11 cellular contexts compared by ENCODE assay signal in the genomic region with DNA sequence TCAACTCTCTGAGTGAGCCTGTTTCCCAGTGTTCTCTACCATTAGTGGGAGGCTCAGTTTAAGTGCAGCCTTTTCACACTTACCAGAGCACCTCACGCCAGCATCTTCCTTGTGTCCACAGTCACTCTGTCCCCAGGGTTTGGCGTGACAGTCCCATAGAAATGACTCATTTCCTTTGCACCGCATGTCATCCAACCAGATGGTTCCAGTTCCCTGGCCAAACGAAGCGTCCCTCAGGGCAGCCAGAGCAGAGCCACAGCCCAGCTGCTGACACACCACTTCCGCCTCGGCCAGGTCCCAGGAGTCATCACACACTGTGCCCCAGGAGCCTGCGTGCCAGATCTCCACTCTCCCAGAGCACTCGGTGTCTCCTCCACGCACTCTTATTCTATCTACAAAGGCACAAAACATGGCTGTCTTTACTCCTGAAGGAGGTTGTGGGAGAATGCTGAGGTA.
DNase-seq lines count a peak whose midpoint lies in the region; ATAC-seq, FAIRE-seq and TF ChIP-seq lines count a peak whose summit lies in the region.
"Had no signal": no experiment of that assay in that cellular context is flagged by ENCODE, and none has a peak within 500 bp of the region (broad histone marks: within the 10 kb centered on the region; RNA-seq: fewer than 3 reads in every experiment).

No MANE protein-coding gene starts in this region.

- peaks cover 5 to 38% of the 10 kb centered on the region in 2 donors for H3K27me3 Mint-ChIP-seq in natural killer cell (ENCODE audit: low read depth in 2 of 2)

- no peaks in the 10 kb centered on the region for H3K9me3 Mint-ChIP-seq in natural killer cell

- intact Hi-C loops in A673 (cut with micrococcal nuclease; ENCODE audit: unreplicated experiment) = no loop called here
- intact Hi-C loops in endothelial cell of umbilical vein (cut with micrococcal nuclease) = no loop called here
- intact Hi-C loops in natural killer cell (cut with micrococcal nuclease) = no loop called here

- no peaks in the 10 kb centered on the region for H3K4me1 ChIP-seq in A673 (ENCODE audit: insufficient read depth, low read length, poor library complexity, severe bottlenecking)
- peaks cover 3% of the 10 kb centered on the region for H3K4me1 ChIP-seq in endothelial cell of umbilical vein (ENCODE audit: control insufficient read depth, extremely low read depth, insufficient read depth, low read length)

- no peak overlapping the region for H3K4me2 ChIP-seq in endothelial cell of umbilical vein (ENCODE audit: insufficient read depth, low read length)

- POLR2A ChIA-PET in A673 (lab: Charles Lee; ENCODE audit: low non-redundant PET) (no interaction called here), endothelial cell of umbilical vein (lab: Charles Lee) (no interaction called here)

- no peaks in the 10 kb centered on the region for H3K9me1 ChIP-seq in endothelial cell of umbilical vein (replicated peaks; ENCODE audit: control insufficient read depth, extremely low read depth, insufficient read depth, low read length)

- H3K27ac Mint-ChIP-seq in natural killer cell = no peak overlapping the region

- TF ChIP-seq POLR2A in endothelial cell of umbilical vein (IDR thresholded peaks at IDR 0.05; ENCODE audit: low read depth, low read length) = no peak

- peak overlapping the region; percentile 17 for H2AFZ ChIP-seq in endothelial cell of umbilical vein (ENCODE audit: low read depth, low read length)

- no peak overlapping the region for H3K9ac ChIP-seq in endothelial cell of umbilical vein (replicated peaks; ENCODE audit: extremely low read depth, insufficient read depth, low read length)

- H3K4me3 ChIP-seq in A673 (ENCODE audit: low read depth, low read length, poor library complexity, severe bottlenecking) (no peak overlapping the region), endothelial cell of umbilical vein (replicated peaks in 1 of 3; ENCODE audit: insufficient read depth in 1 of 3, low read depth in 1 of 3, low read length in 3 of 3) (no peak overlapping the region)

- TF ChIP-seq CTCF in A673 (conservative IDR thresholded peaks at IDR 0.05; ENCODE audit: low read depth, low read length) (no peak), endothelial cell of umbilical vein (IDR thresholded peaks at IDR 0.05; ENCODE audit: extremely low read depth in 1 of 2, insufficient read depth in 1 of 2, low read depth in 1 of 2, low read length in 2 of 2) (no peak), natural killer cell (IDR thresholded peaks at IDR 0.05) (no peak)

- H3K4me3 Mint-ChIP-seq in natural killer cell = no peak overlapping the region

- H3K36me3 ChIP-seq in A673 (ENCODE audit: insufficient read depth, low read length, poor library complexity, severe bottlenecking) (no peaks in the 10 kb centered on the region), endothelial cell of umbilical vein (ENCODE audit: control insufficient read depth in 2 of 2, extremely low read depth in 1 of 2, insufficient read depth in 2 of 2, low read length in 2 of 2) (no peaks in the 10 kb centered on the region)
- H3K36me3 ChIP-seq: neutrophil had no signal

- no peaks in the 10 kb centered on the region for H3K4me1 Mint-ChIP-seq in natural killer cell

- H3K27me3 ChIP-seq in A673 (replicated peaks; ENCODE audit: insufficient read depth, low read depth, low read length, poor library complexity) (no peaks in the 10 kb centered on the region), endothelial cell of umbilical vein (ENCODE audit: control insufficient read depth in 2 of 2, insufficient read depth in 2 of 2, low read length in 2 of 2) (no peaks in the 10 kb centered on the region)

- BruUV-seq in A673 (replicated peaks; lab: Mats Ljungman, UMichigan) (no TSS peak), endothelial cell of umbilical vein (replicated peaks; lab: Mats Ljungman, UMichigan) (no TSS peak)

- no peaks in the 10 kb centered on the region for H3K9me3 ChIP-seq in A673 (ENCODE audit: low read depth, low read length, poor library complexity, severe bottlenecking)
- H3K9me3 ChIP-seq in endothelial cell of umbilical vein (replicated peaks; ENCODE audit: control insufficient read depth, insufficient read depth, low read length) = no peaks in the 10 kb centered on the region
- H3K9me3 ChIP-seq: neutrophil had no signal

- H3K36me3 Mint-ChIP-seq in natural killer cell = no peaks in the 10 kb centered on the region

- no peak overlapping the region for H3K27ac ChIP-seq in A673 (ENCODE audit: low read depth, low read length, poor library complexity, severe bottlenecking)
- no peak overlapping the region for H3K27ac ChIP-seq in endothelial cell of umbilical vein (ENCODE audit: insufficient read depth, low read depth, low read length)
- H3K27ac ChIP-seq: neutrophil had no signal

- ATAC-seq in GM19395 (IDR thresholded peaks at IDR 0.05; ENCODE audit: unreplicated experiment) (peak; percentile 86), natural killer cell (no peak)

- H4K20me1 ChIP-seq in endothelial cell of umbilical vein (replicated peaks; ENCODE audit: control insufficient read depth, extremely low read depth, insufficient read depth, low read length) = no peaks in the 10 kb centered on the region

- peak; percentile 39 for DNase-seq in A673 (ENCODE audit: low spot score)
- DNase-seq in M059J (ENCODE audit: low read depth) = peak; percentile 94
- no peak for DNase-seq in endothelial cell of umbilical vein (ENCODE audit: low read depth, low spot score)
- DNase-seq in NCI-H526 treated with DMSO at 0.1 percent for 48 hours (lab: John Stamatoyannopoulos, UW) = no peak
- DNase-seq in natural killer cell = no peak
- no peak for DNase-seq in NCI-H187 (lab: John Stamatoyannopoulos, UW)
- DNase-seq in globus pallidus (ENCODE audit: low spot score) = no peak
- DNase-seq: activated CD4-positive, alpha-beta T cell treated with anti-CD3 and anti-CD28 coated beads for 1 hour had no signal

- no peak for FAIRE-seq in endothelial cell of umbilical vein (lab: Jason Lieb, UNC)
- FAIRE-seq: endometrium had no signal

- CTCF ChIA-PET in A673 (lab: Charles Lee) (no interaction called here), endothelial cell of umbilical vein (lab: Charles Lee) (interaction anchor here (1.5 kb wide), 1 partner anchor 11 kb away, joined by 5 read pairs; no protein-coding TSS in a partner anchor)

- no peaks in the 10 kb centered on the region for H3K79me2 ChIP-seq in endothelial cell of umbilical vein (ENCODE audit: control insufficient read depth, insufficient read depth, low read length)

- dilution Hi-C loops in endothelial cell of umbilical vein (cut with MboI; ENCODE audit: extremely low pct_ligation_motif_present, low sequenced_read_pairs) = no loop called here

TF ChIP-seq in endothelial cell of umbilical vein, 7 proteins besides CTCF, POLR2A, EP300 and RAD21:
- TF ChIP-seq EZH2 (IDR thresholded peaks at IDR 0.05; ENCODE audit: borderline replicate concordance, low read depth, low read length, severe bottlenecking) = no peak
- no peak for TF ChIP-seq JUN (IDR thresholded peaks at IDR 0.05; ENCODE audit: borderline replicate concordance, insufficient read depth, insufficient read length, low read depth)
- TF ChIP-seq MYC (IDR thresholded peaks at IDR 0.05; ENCODE audit: low read depth, low read length) = no peak
- no peak for TF ChIP-seq POLR2AphosphoS5 (IDR thresholded peaks at IDR 0.05; ENCODE audit: insufficient read depth, low read depth, low read length)
- TF ChIP-seq, protein P1, sequence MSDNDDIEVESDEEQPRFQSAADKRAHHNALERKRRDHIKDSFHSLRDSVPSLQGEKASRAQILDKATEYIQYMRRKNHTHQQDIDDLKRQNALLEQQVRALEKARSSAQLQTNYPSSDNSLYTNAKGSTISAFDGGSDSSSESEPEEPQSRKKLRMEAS (IDR thresholded peaks at IDR 0.05; ENCODE audit: insufficient read depth, insufficient read length) = no peak
- TF ChIP-seq FOS (IDR thresholded peaks at IDR 0.05; ENCODE audit: borderline replicate concordance, insufficient read depth, low read length) = no peak

Comparison
In these comparisons a context has a peak if more than half of its experiments do, and no peak if none do; other contexts are left out.
1. DNase-seq: peak in A673 (single experiment) and M059J (single experiment); none in endothelial cell of umbilical vein (single experiment), NCI-H526 treated with DMSO at 0.1 percent for 48 hours (single experiment), natural killer cell (single experiment), NCI-H187 (0 of 2) and globus pallidus (single experiment).